18 cellular contexts compared by ENCODE assay signal in genomic region chr1:40847023-40847740, GRCh38. TPM values are rescaled to one million over a fixed set of nuclear protein-coding genes. Genes with fewer than 3 reads are reported as not detected.
DNase-seq lines count a peak whose midpoint lies in the region; ATAC-seq and TF ChIP-seq lines count a peak whose summit lies in the region.
"Had no signal": no experiment of that assay in that cellular context is flagged by ENCODE, and none has a peak within 500 bp of the region (broad histone marks: within the 10 kb centered on the region; RNA-seq: fewer than 3 reads in every experiment).

No MANE protein-coding gene starts in this region.

- H3K27me3 Mint-ChIP-seq in endothelial cell (ENCODE audit: unreplicated experiment) = peaks cover 5% of the 10 kb centered on the region
- H3K27me3 Mint-ChIP-seq: activated naive CD8-positive, alpha-beta T cell had no signal

- H3F3A ChIP-seq in Loucy (ENCODE audit: low read depth) = no peaks in the 10 kb centered on the region

- H3K27me3 ChIP-seq in Loucy (ENCODE audit: insufficient read depth, low read length, poor library complexity, severe bottlenecking) = no peaks in the 10 kb centered on the region

- peaks cover 4% of the 10 kb centered on the region for H3K36me3 Mint-ChIP-seq in endothelial cell (ENCODE audit: low read depth, unreplicated experiment)
- H3K36me3 Mint-ChIP-seq: brain had no signal

- peaks cover 6% of the 10 kb centered on the region for H3K4me1 ChIP-seq in Loucy (ENCODE audit: insufficient read depth, low read length, poor library complexity, severe bottlenecking)
- H3K4me1 ChIP-seq: Caco-2 had no signal

- no peak overlapping the region for H3K4me2 ChIP-seq in Loucy (ENCODE audit: low read depth, low read length, poor library complexity, severe bottlenecking)

- H3K4me1 Mint-ChIP-seq in endothelial cell (ENCODE audit: unreplicated experiment) = peaks cover 47% of the 10 kb centered on the region

- no peaks in the 10 kb centered on the region for H3K9me2 ChIP-seq in Loucy (replicated peaks; ENCODE audit: low read depth, low read length)

- H3K79me2 ChIP-seq in Loucy (ENCODE audit: insufficient read depth, low read length) = no peaks in the 10 kb centered on the region

- no peaks in the 10 kb centered on the region for H4K20me1 ChIP-seq in Loucy (ENCODE audit: insufficient read depth, low read length, poor library complexity, severe bottlenecking)

- no peaks in the 10 kb centered on the region for H3K9me3 Mint-ChIP-seq in endothelial cell (ENCODE audit: unreplicated experiment)

- no peak overlapping the region for H3K4me3 Mint-ChIP-seq in endothelial cell (ENCODE audit: unreplicated experiment)
- H3K4me3 Mint-ChIP-seq: activated B cell treated with CpG ODN at 0.5 μM for 24 hours; activated CD8-positive, alpha-beta T cell treated with anti-CD3 and anti-CD28 coated beads, Interleukin-2, amount 10 ng/mL, durations not matched to agents 7 days and 5 days; activated naive CD8-positive, alpha-beta T cell; brain had no signal

- DNase-seq in COLO829 (ENCODE audit: low spot score) (peak; percentile 47), endothelial cell (ENCODE audit: low spot score) (no peak), myocyte (ENCODE audit: low read depth) (peak; percentile 57), NAMALWA (ENCODE audit: low spot score) (no peak), NCI-H2227 (lab: John Stamatoyannopoulos, UW; ENCODE audit: unreplicated experiment) (no peak)
- DNase-seq: activated B cell treated with CpG ODN at 0.5 μM for 24 hours; activated CD8-positive, alpha-beta T cell treated with anti-CD3 and anti-CD28 coated beads, Interleukin-2, amount 10 ng/mL, durations not matched to agents 7 days and 5 days; Caco-2; H7; Kasumi-1; stimulated activated CD4-positive, alpha-beta T cell treated with anti-CD3 and anti-CD28 coated beads, Interleukin-4, amount 100 ng/mL, for 1 hour; substantia nigra; T-helper 1 cell had no signal

- H3K36me3 ChIP-seq in Loucy (ENCODE audit: insufficient read depth, low read length) = no peaks in the 10 kb centered on the region

- H2AFZ ChIP-seq in Loucy (ENCODE audit: low read length) = peak overlapping the region; percentile 22

- H3K27ac Mint-ChIP-seq in endothelial cell (ENCODE audit: unreplicated experiment) = peak overlapping the region; percentile 98
- H3K27ac Mint-ChIP-seq: activated B cell treated with CpG ODN at 0.5 μM for 24 hours; activated CD8-positive, alpha-beta T cell treated with anti-CD3 and anti-CD28 coated beads, Interleukin-2, amount 10 ng/mL, durations not matched to agents 7 days and 5 days; activated naive CD8-positive, alpha-beta T cell had no signal

- ATAC-seq in GM18873 (IDR thresholded peaks at IDR 0.05; ENCODE audit: low FRiP score, unreplicated experiment) = no peak
- no peak for ATAC-seq in GM21447 (IDR thresholded peaks at IDR 0.05; ENCODE audit: unreplicated experiment)
- ATAC-seq: activated CD8-positive, alpha-beta T cell treated with anti-CD3 and anti-CD28 coated beads, Interleukin-2, amount 10 ng/mL, durations not matched to agents 7 days and 5 days had no signal

- no peaks in the 10 kb centered on the region for H3K9me3 ChIP-seq in Loucy (ENCODE audit: insufficient read depth, low read depth, low read length)
- H3K9me3 ChIP-seq: Caco-2 had no signal

- TF ChIP-seq CTCF in Loucy (conservative IDR thresholded peaks at IDR 0.05; ENCODE audit: low read length) (no peak), endothelial cell (IDR thresholded peaks at IDR 0.05; ENCODE audit: unreplicated experiment) (no peak)

- no peak overlapping the region for H3K4me3 ChIP-seq in Loucy (ENCODE audit: low read length, poor library complexity, severe bottlenecking)

- no peak overlapping the region for H3K9ac ChIP-seq in Loucy (ENCODE audit: low read depth, low read length, poor library complexity, severe bottlenecking)

RNA-seq across cellular contexts. Expression of gene CITED4, which starts 15.0 kb away (rescaled TPM):
- total RNA-seq in endothelial cell (ENCODE audit: unreplicated experiment) (3.6 TPM), myocyte (4.9 and 5.0 TPM in 2 replicates)
- 0.64 TPM for polyA plus RNA-seq in myocyte (2012)

Comparison
In these comparisons a context has a peak if more than half of its experiments do, and no peak if none do; other contexts are left out.
1. DNase-seq: peak in COLO829 (single experiment) and myocyte (single experiment); none in endothelial cell (single experiment), NAMALWA (single experiment) and NCI-H2227 (single experiment).